In genomic region chr4:163631288-163631687, GRCh38 we compare ENCODE assay signal across 3 cellular contexts.
"Had no signal": no experiment of that assay in that cellular context is flagged by ENCODE, and none has a peak within 500 bp of the region (broad histone marks: within the 10 kb centered on the region; RNA-seq: fewer than 3 reads in every experiment).

No MANE protein-coding gene starts in this region.

- ATAC-seq: GM12878 had no signal

- H3K4me3 ChIP-seq: GM12878 had no signal

- DNase-seq: GDM1, GF-D8 had no signal
